Comparison of ENCODE assay signal across 18 cellular contexts in the genomic region with DNA sequence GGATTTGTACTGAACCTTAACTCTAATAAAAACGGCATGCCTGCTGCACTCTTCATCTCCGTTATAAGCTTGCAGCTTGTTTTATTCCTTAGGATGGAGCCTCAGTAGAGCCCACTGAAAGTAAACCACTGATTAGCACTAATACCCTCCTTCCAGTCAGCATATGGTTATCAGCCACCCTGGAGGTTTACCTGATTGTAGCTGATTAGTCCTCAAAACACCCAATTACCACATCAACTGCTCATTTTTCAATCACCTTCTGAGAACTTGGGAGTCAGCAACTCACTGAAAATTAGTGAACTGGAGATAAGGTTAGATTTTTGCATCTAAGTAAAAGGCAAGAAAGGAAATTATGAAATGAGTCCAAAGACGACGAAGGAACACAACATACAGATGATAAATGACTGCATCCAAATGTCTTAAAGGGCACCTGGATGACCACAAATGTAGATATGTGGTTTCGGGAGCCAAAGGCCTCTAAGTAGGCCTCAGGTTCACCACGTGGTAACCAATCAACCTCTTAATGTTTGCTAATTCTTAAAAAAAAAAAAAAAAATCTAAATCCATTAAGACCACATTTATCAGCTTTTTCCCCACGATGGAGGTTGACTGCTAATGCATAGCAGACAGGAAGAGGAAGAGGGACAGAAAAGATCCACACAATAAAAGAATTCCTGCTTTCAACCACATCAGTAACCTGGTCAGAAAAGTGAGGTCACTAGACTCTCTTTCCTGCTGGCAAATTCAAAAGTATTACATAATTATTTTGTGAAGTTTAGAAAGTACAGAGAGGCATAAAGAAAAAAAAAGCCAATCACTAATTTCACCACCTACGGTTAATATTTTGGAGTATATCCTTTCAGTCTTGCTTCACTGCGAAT. TPM values are rescaled to one million over a fixed set of nuclear protein-coding genes. Genes with fewer than 3 reads are reported as not detected.
DNase-seq lines count a peak whose midpoint lies in the region; ATAC-seq and TF ChIP-seq lines count a peak whose summit lies in the region.
"Had no signal": no experiment of that assay in that cellular context is flagged by ENCODE, and none has a peak within 500 bp of the region (broad histone marks: within the 10 kb centered on the region; RNA-seq: fewer than 3 reads in every experiment).

No MANE protein-coding gene starts in this region.

- peaks cover 35% of the 10 kb centered on the region for H4K20me1 ChIP-seq in OCI-LY3 (ENCODE audit: insufficient read depth, low read length)

- H3K27ac Mint-ChIP-seq in endothelial cell (ENCODE audit: unreplicated experiment) = peak overlapping the region; percentile 22
- H3K27ac Mint-ChIP-seq in progenitor cell of endocrine pancreas = peak overlapping the region; percentile 73

- peaks cover 3% of the 10 kb centered on the region for H3K36me3 ChIP-seq in OCI-LY3 (replicated peaks; ENCODE audit: low read depth, low read length)
- H3K36me3 ChIP-seq: suprapubic skin had no signal

- peak; percentile 4 for DNase-seq in GF-D8 (lab: John Stamatoyannopoulos, UW)
- DNase-seq in endothelial cell (ENCODE audit: low spot score) = no peak
- DNase-seq in progenitor cell of endocrine pancreas (ENCODE audit: low spot score, unreplicated experiment) = no peak
- DNase-seq in NCI-H187 (lab: John Stamatoyannopoulos, UW) = no peak
- DNase-seq in retina = no peak
- DNase-seq: activated CD8-positive, alpha-beta memory T cell treated with anti-CD3 and anti-CD28 coated beads for 24 hours; activated effector memory CD4-positive, alpha-beta T cell treated with Interleukin-2 at 50 U/mL for 16 hours; dorsolateral prefrontal cortex; hypothalamus; Kasumi-1; left cardiac atrium; NCI-H187 treated with DMSO at 0.1 percent for 48 hours; NCI-H526 had no signal

- ATAC-seq in HG03520 (IDR thresholded peaks at IDR 0.05; ENCODE audit: unreplicated experiment) (no peak), HG02610 (IDR thresholded peaks at IDR 0.05; ENCODE audit: unreplicated experiment) (no peak)
- ATAC-seq: left cardiac atrium had no signal

- peaks cover 43% of the 10 kb centered on the region for H3K4me1 ChIP-seq in OCI-LY3 (ENCODE audit: low read length)

- H3K9me3 ChIP-seq in OCI-LY3 (ENCODE audit: insufficient read depth, low read length) = no peaks in the 10 kb centered on the region
- H3K9me3 ChIP-seq: suprapubic skin had no signal

- H3K36me3 Mint-ChIP-seq in endothelial cell (ENCODE audit: low read depth, unreplicated experiment) (peaks cover 5% of the 10 kb centered on the region), progenitor cell of endocrine pancreas (ENCODE audit: insufficient read depth) (peaks cover 2% of the 10 kb centered on the region)

- H3K4me1 Mint-ChIP-seq in endothelial cell (ENCODE audit: unreplicated experiment) (peaks cover 53% of the 10 kb centered on the region), progenitor cell of endocrine pancreas (ENCODE audit: low read depth) (peaks cover 31% of the 10 kb centered on the region)

- H3K27me3 ChIP-seq in OCI-LY3 (ENCODE audit: low read depth, low read length) = 0 out of 2 replicates have a peak, but pooled peaks cover 7% of the 10 kb centered on the region
- H3K27me3 ChIP-seq: dorsolateral prefrontal cortex, suprapubic skin had no signal

- H2AFZ ChIP-seq in OCI-LY3 (ENCODE audit: low read depth, low read length) = no peak overlapping the region

- peaks cover 4% of the 10 kb centered on the region; the same call in 1 of the 2 replicates for H3K79me2 ChIP-seq in OCI-LY3 (ENCODE audit: low read length)

- H3K27me3 Mint-ChIP-seq in endothelial cell (ENCODE audit: unreplicated experiment) (peaks cover 3% of the 10 kb centered on the region), progenitor cell of endocrine pancreas (no peaks in the 10 kb centered on the region)

- H3K27ac ChIP-seq in OCI-LY3 (ENCODE audit: low read length) = no peak overlapping the region
- H3K27ac ChIP-seq: C4-2B had no signal

- no peak overlapping the region for H3K4me3 Mint-ChIP-seq in endothelial cell (ENCODE audit: unreplicated experiment)
- no peak overlapping the region for H3K4me3 Mint-ChIP-seq in progenitor cell of endocrine pancreas (ENCODE audit: low read depth)

- H3K4me2 ChIP-seq in OCI-LY3 (ENCODE audit: low read length) = peak overlapping the region; percentile 13; the same call in 1 of the 2 replicates

- no peak overlapping the region for H3K4me3 ChIP-seq in OCI-LY3 (ENCODE audit: low read length)
- H3K4me3 ChIP-seq: dorsolateral prefrontal cortex, suprapubic skin had no signal

- no peak for TF ChIP-seq CTCF in OCI-LY3 (IDR thresholded peaks at IDR 0.05; ENCODE audit: low read depth, low read length)
- TF ChIP-seq CTCF in endothelial cell (IDR thresholded peaks at IDR 0.05; ENCODE audit: unreplicated experiment) = no peak
- TF ChIP-seq CTCF in progenitor cell of endocrine pancreas (IDR thresholded peaks at IDR 0.05; ENCODE audit: unreplicated experiment) = no peak

- no peak overlapping the region for H3K9ac ChIP-seq in OCI-LY3 (ENCODE audit: low read length)

- H3K9me3 Mint-ChIP-seq in endothelial cell (ENCODE audit: unreplicated experiment) (no peaks in the 10 kb centered on the region), progenitor cell of endocrine pancreas (ENCODE audit: low read depth) (peaks cover 3% of the 10 kb centered on the region)

RNA-seq across cellular contexts. Expression of a gene that starts 28.0 kb away (rescaled TPM):
- total RNA-seq in endothelial cell (ENCODE audit: unreplicated experiment) (17.2 TPM), progenitor cell of endocrine pancreas (23.2 and 24.2 TPM in 2 replicates)

RNA-seq across cellular contexts. Expression of a gene that starts 28.4 kb away (rescaled TPM):
- total RNA-seq in endothelial cell (ENCODE audit: unreplicated experiment) = 14.0 TPM
- total RNA-seq in progenitor cell of endocrine pancreas = 32.5 and 34.2 TPM in 2 replicates
